In the genomic region with DNA sequence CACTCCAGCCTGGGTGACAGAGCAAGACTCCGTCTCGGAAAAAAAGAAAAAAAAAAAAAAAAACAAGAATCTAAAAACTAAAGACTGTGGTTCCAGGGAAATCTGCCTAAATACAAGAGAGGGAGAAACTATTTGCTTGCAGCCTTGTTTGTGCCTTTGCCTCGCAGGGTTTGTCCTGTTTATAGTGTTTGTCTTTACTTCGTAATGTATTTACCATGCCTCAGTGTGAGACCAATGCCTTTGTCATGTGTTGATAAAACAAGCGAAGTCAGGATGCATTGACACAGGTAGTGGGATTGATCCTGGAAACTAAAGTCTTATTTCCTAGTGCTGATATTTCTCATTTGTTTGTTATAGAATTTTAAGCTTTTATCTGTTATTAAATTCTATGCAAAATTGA, we compare ENCODE assay signal across 34 cellular contexts.
"Had no signal": no experiment of that assay in that cellular context is flagged by ENCODE, and none has a peak within 500 bp of the region (broad histone marks: within the 10 kb centered on the region; RNA-seq: fewer than 3 reads in every experiment).

No MANE protein-coding gene starts in this region.

- H3K4me1 ChIP-seq: adrenal gland, breast epithelium, colonic mucosa had no signal

- H3K9me3 Mint-ChIP-seq: activated B cell treated with CpG ODN at 0.5 μM for 24 hours; activated CD4-positive, alpha-beta memory T cell treated with anti-CD3 and anti-CD28 coated beads for 36 hours; activated CD4-positive, alpha-beta T cell treated with anti-CD3 and anti-CD28 coated beads, Interleukin-2, amount 10 ng/mL, durations not matched to agents 24 days and 14 days; activated naive CD4-positive, alpha-beta T cell treated with anti-CD3 and anti-CD28 coated beads for 36 hours; activated naive CD4-positive, alpha-beta T cell treated with anti-CD3 and anti-CD28 coated beads, Interleukin-2, amount 50 U/mL, for 24 hours; activated naive CD8-positive, alpha-beta T cell treated with anti-CD3 and anti-CD28 coated beads for 36 hours; activated naive CD8-positive, alpha-beta T cell treated with anti-CD3 and anti-CD28 coated beads, Interleukin-2, amount 50 U/mL, for 24 hours; activated T-helper 1 cell treated with anti-CD3 and anti-CD28 coated beads, Interleukin-12 subunit alpha, Interleukin-12 subunit beta, Interleukin-2, Interleukin-4 antibody, amounts not matched to agents 30 ng/mL and 10 ng/mL and 1 ng/mL, durations not matched to agents 14 hours and 24 hours and 36 hours; activated T-helper 2 cell treated with anti-CD3 and anti-CD28 coated beads, Interferon-gamma antibody, Interleukin-2, Interleukin-4, amounts not matched to agents 10 μg/mL and 5 μg/mL and 100 μg/mL, durations not matched to agents 14 hours and 24 hours and 36 hours; brain; T-helper 2 cell treated with Interferon-gamma antibody and Interleukin-4, amounts not matched to agents 5 μg/mL and 100 μg/mL, for 36 hours had no signal

- H3K27me3 ChIP-seq: breast epithelium, colonic mucosa had no signal

- H3K9me3 ChIP-seq: adrenal gland, breast epithelium, colonic mucosa had no signal

- H3K27ac Mint-ChIP-seq: activated B cell treated with CpG ODN at 0.5 μM for 24 hours; activated CD4-positive, alpha-beta memory T cell treated with anti-CD3 and anti-CD28 coated beads for 36 hours; activated CD4-positive, alpha-beta T cell treated with anti-CD3 and anti-CD28 coated beads for 36 hours; activated CD4-positive, alpha-beta T cell treated with anti-CD3 and anti-CD28 coated beads, Interleukin-2, amount 10 ng/mL, durations not matched to agents 24 days and 14 days; activated CD8-positive, alpha-beta memory T cell treated with anti-CD3 and anti-CD28 coated beads, Interleukin-2, amount 10 ng/mL, durations not matched to agents 7 days and 5 days; activated CD8-positive, alpha-beta T cell treated with anti-CD3 and anti-CD28 coated beads, Interleukin-2, amount 10 ng/mL, durations not matched to agents 7 days and 5 days; activated naive CD4-positive, alpha-beta T cell treated with anti-CD3 and anti-CD28 coated beads for 36 hours; activated naive CD4-positive, alpha-beta T cell treated with anti-CD3 and anti-CD28 coated beads, Interleukin-2, amount 50 U/mL, for 24 hours; activated naive CD8-positive, alpha-beta T cell treated with anti-CD3 and anti-CD28 coated beads for 36 hours; activated naive CD8-positive, alpha-beta T cell treated with anti-CD3 and anti-CD28 coated beads, Interleukin-2, amount 50 U/mL, for 24 hours; activated T-helper 1 cell treated with anti-CD3 and anti-CD28 coated beads, Interleukin-12 subunit alpha, Interleukin-12 subunit beta, Interleukin-2, Interleukin-4 antibody, amounts not matched to agents 30 ng/mL and 10 ng/mL and 1 ng/mL, durations not matched to agents 14 hours and 24 hours and 36 hours; activated T-helper 2 cell treated with anti-CD3 and anti-CD28 coated beads, Interferon-gamma antibody, Interleukin-2, Interleukin-4, amounts not matched to agents 10 μg/mL and 5 μg/mL and 100 μg/mL, durations not matched to agents 14 hours and 24 hours and 36 hours; T-helper 17 cell; T-helper 2 cell treated with Interferon-gamma antibody and Interleukin-4, amounts not matched to agents 5 μg/mL and 100 μg/mL, for 36 hours had no signal

- ATAC-seq: activated CD4-positive, alpha-beta T cell treated with anti-CD3 and anti-CD28 coated beads for 36 hours; activated CD4-positive, CD25-positive, alpha-beta regulatory T cell treated with anti-CD3 and anti-CD28 coated beads, Interleukin-2, amount 50 U/mL, for 24 hours; activated CD8-positive, alpha-beta memory T cell treated with anti-CD3 and anti-CD28 coated beads, Interleukin-2, amount 10 ng/mL, durations not matched to agents 7 days and 5 days; activated CD8-positive, alpha-beta T cell treated with anti-CD3 and anti-CD28 coated beads, Interleukin-2, amount 10 ng/mL, durations not matched to agents 7 days and 5 days; activated naive CD8-positive, alpha-beta T cell treated with anti-CD3 and anti-CD28 coated beads, Interleukin-2, amount 50 U/mL, for 24 hours; esophagus mucosa; T-helper 17 cell had no signal

- H3K4me1 Mint-ChIP-seq: activated B cell treated with CpG ODN at 0.5 μM for 24 hours; activated CD4-positive, alpha-beta T cell treated with anti-CD3 and anti-CD28 coated beads for 36 hours; activated naive CD8-positive, alpha-beta T cell treated with anti-CD3 and anti-CD28 coated beads, Interleukin-2, amount 50 U/mL, for 24 hours had no signal

- DNase-seq: activated B cell treated with CpG ODN at 0.5 μM for 24 hours; activated CD4-positive, alpha-beta memory T cell treated with anti-CD3 and anti-CD28 coated beads for 36 hours; activated CD4-positive, alpha-beta T cell treated with anti-CD3 and anti-CD28 coated beads for 36 hours; activated CD4-positive, alpha-beta T cell treated with anti-CD3 and anti-CD28 coated beads, Interleukin-2, amount 10 ng/mL, durations not matched to agents 24 days and 14 days; activated CD8-positive, alpha-beta memory T cell treated with anti-CD3 and anti-CD28 coated beads, Interleukin-2, amount 10 ng/mL, durations not matched to agents 7 days and 5 days; activated CD8-positive, alpha-beta memory T cell treated with anti-CD3 and anti-CD28 coated beads, Interleukin-2, amount 50 U/mL, for 4 hours; activated CD8-positive, alpha-beta T cell treated with anti-CD3 and anti-CD28 coated beads, Interleukin-2, amount 10 ng/mL, durations not matched to agents 7 days and 5 days; activated effector memory CD4-positive, alpha-beta T cell treated with anti-CD3 and anti-CD28 coated beads, Interleukin-2, amount 50 U/mL, for 16 hours; activated naive CD4-positive, alpha-beta T cell treated with anti-CD3 and anti-CD28 coated beads for 36 hours; activated naive CD8-positive, alpha-beta T cell treated with anti-CD3 and anti-CD28 coated beads for 36 hours; activated naive CD8-positive, alpha-beta T cell treated with anti-CD3 and anti-CD28 coated beads, Interleukin-2, amount 50 U/mL, for 24 hours; activated T-cell treated with anti-CD3 and anti-CD28 coated beads, Interleukin-2, amount 50 U/mL, for 1 hour; activated T-cell treated with anti-CD3 and anti-CD28 coated beads, Interleukin-2, amount 50 U/mL, for 48 hours; adrenal gland; amygdala; aorta; central memory CD4-positive, alpha-beta T cell; cerebellar nuclear complex; colonic mucosa; effector CD8-positive, alpha-beta T cell; foreskin fibroblast; head of caudate nucleus; T-helper 17 cell; T1000; WERI-Rb-1 had no signal

- H3K36me3 Mint-ChIP-seq: activated CD4-positive, alpha-beta memory T cell treated with anti-CD3 and anti-CD28 coated beads for 36 hours; activated CD8-positive, alpha-beta memory T cell treated with anti-CD3 and anti-CD28 coated beads, Interleukin-2, amount 10 ng/mL, durations not matched to agents 7 days and 5 days; activated naive CD4-positive, alpha-beta T cell treated with anti-CD3 and anti-CD28 coated beads, Interleukin-2, amount 50 U/mL, for 24 hours; activated naive CD8-positive, alpha-beta T cell treated with anti-CD3 and anti-CD28 coated beads for 36 hours; brain had no signal

- H3K36me3 ChIP-seq: adrenal gland, breast epithelium, cardiac muscle cell, colonic mucosa, WERI-Rb-1 had no signal

- H3K4me3 Mint-ChIP-seq: activated B cell treated with CpG ODN at 0.5 μM for 24 hours; activated CD4-positive, alpha-beta memory T cell treated with anti-CD3 and anti-CD28 coated beads for 36 hours; activated CD4-positive, alpha-beta T cell treated with anti-CD3 and anti-CD28 coated beads for 36 hours; activated CD4-positive, alpha-beta T cell treated with anti-CD3 and anti-CD28 coated beads, Interleukin-2, amount 10 ng/mL, durations not matched to agents 24 days and 14 days; activated CD8-positive, alpha-beta memory T cell treated with anti-CD3 and anti-CD28 coated beads, Interleukin-2, amount 10 ng/mL, durations not matched to agents 7 days and 5 days; activated CD8-positive, alpha-beta T cell treated with anti-CD3 and anti-CD28 coated beads, Interleukin-2, amount 10 ng/mL, durations not matched to agents 7 days and 5 days; activated naive CD4-positive, alpha-beta T cell treated with anti-CD3 and anti-CD28 coated beads for 36 hours; activated naive CD4-positive, alpha-beta T cell treated with anti-CD3 and anti-CD28 coated beads, Interleukin-2, amount 50 U/mL, for 24 hours; activated naive CD8-positive, alpha-beta T cell treated with anti-CD3 and anti-CD28 coated beads for 36 hours; activated naive CD8-positive, alpha-beta T cell treated with anti-CD3 and anti-CD28 coated beads, Interleukin-2, amount 50 U/mL, for 24 hours; activated T-helper 1 cell treated with anti-CD3 and anti-CD28 coated beads, Interleukin-12 subunit alpha, Interleukin-12 subunit beta, Interleukin-2, Interleukin-4 antibody, amounts not matched to agents 30 ng/mL and 10 ng/mL and 1 ng/mL, durations not matched to agents 14 hours and 24 hours and 36 hours; T-helper 17 cell; T-helper 2 cell treated with Interferon-gamma antibody and Interleukin-4, amounts not matched to agents 5 μg/mL and 100 μg/mL, for 36 hours had no signal

- H3K4me3 ChIP-seq: adrenal gland, breast epithelium, cardiac muscle cell, colonic mucosa had no signal

- H3K27ac ChIP-seq: adrenal gland, breast epithelium, cardiac muscle cell, colonic mucosa had no signal
